1 cellular context compared by ENCODE assay signal in genomic region chr12:56676851-56677601, GRCh38.
TF ChIP-seq lines count a peak whose summit lies in the region.

No MANE protein-coding gene starts in this region.

TF ChIP-seq in K562, 482 proteins besides CTCF, POLR2A, EP300 and RAD21:
- 0 out of 2 replicates have a peak, but pooled peaks have one; percentile 27 for TF ChIP-seq SUPT5H (IDR thresholded peaks at IDR 0.05)
- peak; percentile 75 for TF ChIP-seq ZBTB33 (CRISPR knock-in tag; IDR thresholded peaks at IDR 0.05)
- TF ChIP-seq KAT8 (IDR thresholded peaks at IDR 0.05; ENCODE audit: low read depth), result no peak
- no peak for TF ChIP-seq NFE2 (IDR thresholded peaks at IDR 0.05; ENCODE audit: low read depth)
- TF ChIP-seq DACH1 (IDR thresholded peaks at IDR 0.05; ENCODE audit: partially characterized antibody), result no peak
- TF ChIP-seq RFX1 (IDR thresholded peaks at IDR 0.05), result peak; percentile 32; the same call in 1 of the 2 replicates
